ENCODE assay signal across 9 cellular contexts in genomic region chr21:36542312-36543101, GRCh38.
DNase-seq lines count a peak whose midpoint lies in the region; ATAC-seq, FAIRE-seq and TF ChIP-seq lines count a peak whose summit lies in the region.
"Had no signal": no experiment of that assay in that cellular context is flagged by ENCODE, and none has a peak within 500 bp of the region (broad histone marks: within the 10 kb centered on the region; RNA-seq: fewer than 3 reads in every experiment).

No MANE protein-coding gene starts in this region.

- H3K4me1 ChIP-seq in gastrocnemius medialis: no peaks in the 10 kb centered on the region

- no peak for TF ChIP-seq POLR2A in gastrocnemius medialis (IDR thresholded peaks at IDR 0.05)

- FAIRE-seq in D721Med (lab: Jason Lieb, UNC): no peak

- H3K36me3 ChIP-seq in gastrocnemius medialis: no peaks in the 10 kb centered on the region

- peak; percentile 71 for ATAC-seq in GM19351 (IDR thresholded peaks at IDR 0.05; ENCODE audit: unreplicated experiment)
- ATAC-seq in HG03108 (IDR thresholded peaks at IDR 0.05; ENCODE audit: unreplicated experiment): peak; percentile 68
- no peak for ATAC-seq in activated CD4-positive, CD25-positive, alpha-beta regulatory T cell treated with anti-CD3 and anti-CD28 coated beads, Interleukin-2, amount 50 U/mL, for 24 hours
- ATAC-seq in gastrocnemius medialis: no peak
- no peak for ATAC-seq in GM19452 (IDR thresholded peaks at IDR 0.05; ENCODE audit: unreplicated experiment)

- TF ChIP-seq CTCF in GM12865 (IDR thresholded peaks at IDR 0.05; ENCODE audit: insufficient read depth, low read depth, low read length, missing control alignments): peak; percentile 62
- TF ChIP-seq CTCF in epithelial cell of esophagus (IDR thresholded peaks at IDR 0.05; ENCODE audit: insufficient read depth, low read depth, low read length, missing control alignments): peak; percentile 6
- no peak for TF ChIP-seq CTCF in D721Med (IDR thresholded peaks at IDR 0.05; ENCODE audit: insufficient read depth, missing control alignments)
- no peak for TF ChIP-seq CTCF in gastrocnemius medialis (IDR thresholded peaks at IDR 0.05 in 4 of 5, conservative IDR thresholded peaks at IDR 0.05 in 1 of 5)

- in situ Hi-C loops in gastrocnemius medialis (cut with MboI; ENCODE audit: low sequenced_read_pairs in 4 of 4): no loop called here

- peak; percentile 94 for DNase-seq in GM12865 (ENCODE audit: low read depth)
- DNase-seq in epithelial cell of esophagus (ENCODE audit: low read depth): peak; percentile 9
- DNase-seq in D721Med (ENCODE audit: insufficient read length, low spot score): no peak
- DNase-seq in gastrocnemius medialis: no peak
- DNase-seq: NCI-H1694 had no signal

- peak overlapping the region; percentile 87 for H3K4me3 ChIP-seq in GM12865 (ENCODE audit: low read depth, low read length)
- H3K4me3 ChIP-seq in epithelial cell of esophagus (ENCODE audit: low read length): no peak overlapping the region
- H3K4me3 ChIP-seq in gastrocnemius medialis: no peak overlapping the region

- H3K27ac ChIP-seq in gastrocnemius medialis: no peak overlapping the region

- intact Hi-C loops in gastrocnemius medialis (cut with DNase I; ENCODE audit: low total_unique reads): no loop called here

- H3K9me3 ChIP-seq in gastrocnemius medialis: no peaks in the 10 kb centered on the region

- H3K27me3 ChIP-seq in gastrocnemius medialis: peaks cover 7 to 29% (median 24%) of the 10 kb centered on the region in 3 donors

Comparison
In these comparisons a context has a peak if more than half of its experiments do, and no peak if none do; other contexts are left out.
1. DNase-seq: peak in GM12865 (single experiment) and epithelial cell of esophagus (single experiment); none in D721Med (single experiment) and gastrocnemius medialis (0 of 2).
2. CTCF ChIP-seq: peak in GM12865 (single experiment) and epithelial cell of esophagus (single experiment); none in D721Med (single experiment) and gastrocnemius medialis (0 of 5).
3. ATAC-seq: peak in GM19351 (single experiment) and HG03108 (single experiment); none in activated CD4-positive, CD25-positive, alpha-beta regulatory T cell treated with anti-CD3 and anti-CD28 coated beads, Interleukin-2, amount 50 U/mL, for 24 hours (0 of 2), gastrocnemius medialis (0 of 2) and GM19452 (single experiment).